Comparison of ENCODE assay signal across 20 cellular contexts in genomic region chr1:248803501-248803900, GRCh38. TPM values are rescaled to one million over a fixed set of nuclear protein-coding genes. Genes with fewer than 3 reads are reported as not detected.
"Had no signal": no experiment of that assay in that cellular context is flagged by ENCODE, and none has a peak within 500 bp of the region (broad histone marks: within the 10 kb centered on the region; RNA-seq: fewer than 3 reads in every experiment).

No MANE protein-coding gene starts in this region.

RNA-seq across cellular contexts. Expression of gene LYPD8, which starts 47.9 kb away (rescaled TPM):
- total RNA-seq: heart right ventricle; hepatocyte; left cardiac atrium; left lung; liver; lower lobe of right lung; myocyte; naive thymus-derived CD8-positive, alpha-beta T cell; neural crest cell; occipital lobe; osteocyte; posterior vena cava; psoas muscle; subcutaneous adipose tissue; suprapubic skin; thoracic aorta; upper lobe of right lung; uterus had no signal
- polyA plus RNA-seq: heart right ventricle; hepatocyte; keratinocyte; liver; mammary epithelial cell; naive thymus-derived CD8-positive, alpha-beta T cell; psoas muscle had no signal
